In genomic region chr1:85090225-85090624, GRCh38 we compare ENCODE assay signal across 27 cellular contexts.
"Had no signal": no experiment of that assay in that cellular context is flagged by ENCODE, and none has a peak within 500 bp of the region (broad histone marks: within the 10 kb centered on the region; RNA-seq: fewer than 3 reads in every experiment).

No MANE protein-coding gene starts in this region.

- H3K27ac ChIP-seq: breast epithelium, SJSA1 had no signal

- H3K27ac Mint-ChIP-seq: activated CD4-positive, alpha-beta memory T cell treated with anti-CD3 and anti-CD28 coated beads, Interleukin-2, amount 10 ng/mL, durations not matched to agents 7 days and 5 days; activated naive CD4-positive, alpha-beta T cell treated with anti-CD3 and anti-CD28 coated beads, Interleukin-2, amount 50 U/mL, for 24 hours; IgD-negative memory B cell had no signal

- H3K36me3 ChIP-seq: breast epithelium, MG63, SJSA1 had no signal

- H3K9me3 Mint-ChIP-seq: activated CD4-positive, alpha-beta memory T cell treated with anti-CD3 and anti-CD28 coated beads, Interleukin-2, amount 10 ng/mL, durations not matched to agents 7 days and 5 days; activated naive CD4-positive, alpha-beta T cell treated with anti-CD3 and anti-CD28 coated beads, Interleukin-2, amount 50 U/mL, for 24 hours; IgD-negative memory B cell had no signal

- H3K9me3 ChIP-seq: breast epithelium, MG63, SJSA1 had no signal

- H3K4me1 ChIP-seq: breast epithelium, SJSA1 had no signal

- DNase-seq: activated CD4-positive, alpha-beta memory T cell treated with anti-CD3 and anti-CD28 coated beads, Interleukin-2, amount 10 ng/mL, durations not matched to agents 7 days and 5 days; activated CD4-positive, alpha-beta T cell treated with anti-CD3 and anti-CD28 coated beads, Interleukin-2, amount 50 U/mL, for 1 hour; activated CD8-positive, alpha-beta memory T cell treated with anti-CD3 and anti-CD28 coated beads, Interleukin-2, amount 50 U/mL, for 48 hours; activated effector memory CD4-positive, alpha-beta T cell treated with Interleukin-2 at 50 U/mL for 16 hours; activated naive CD4-positive, alpha-beta T cell; activated T-cell treated with anti-CD3 and anti-CD28 coated beads, Interleukin-2, amount 50 U/mL, for 1 hour; aorta; KG1; MG63; NCI-H1105; NCI-H1436 treated with DMSO at 0.1 percent for 48 hours; NCI-H187; NCI-H2081; NCI-H510A treated with DMSO at 0.1 percent for 48 hours; NCI-H69; NK-92 treated with Interleukin-12 subunit alpha and Interleukin-12 subunit beta, amount 100 ng/mL, for 24 hours; OCI-M1; RPMI8226; SHP77; SW 1271 had no signal

- H3K4me3 Mint-ChIP-seq: activated CD4-positive, alpha-beta memory T cell treated with anti-CD3 and anti-CD28 coated beads, Interleukin-2, amount 10 ng/mL, durations not matched to agents 7 days and 5 days; activated naive CD4-positive, alpha-beta T cell treated with anti-CD3 and anti-CD28 coated beads, Interleukin-2, amount 50 U/mL, for 24 hours; IgD-negative memory B cell had no signal

- H3K27me3 ChIP-seq: breast epithelium, MG63 had no signal

- H3K4me3 ChIP-seq: breast epithelium, MG63, SJSA1 had no signal

- H3K36me3 Mint-ChIP-seq: activated naive CD4-positive, alpha-beta T cell treated with anti-CD3 and anti-CD28 coated beads, Interleukin-2, amount 50 U/mL, for 24 hours had no signal

- ATAC-seq: activated CD4-positive, CD25-positive, alpha-beta regulatory T cell treated with anti-CD3 and anti-CD28 coated beads, Interleukin-2, amount 50 U/mL, for 24 hours; Panc1; SK-N-SH treated with all-trans-retinoic acid at 6 μM for 48 hours had no signal
